1 cellular context compared by ENCODE assay signal in the genomic region with DNA sequence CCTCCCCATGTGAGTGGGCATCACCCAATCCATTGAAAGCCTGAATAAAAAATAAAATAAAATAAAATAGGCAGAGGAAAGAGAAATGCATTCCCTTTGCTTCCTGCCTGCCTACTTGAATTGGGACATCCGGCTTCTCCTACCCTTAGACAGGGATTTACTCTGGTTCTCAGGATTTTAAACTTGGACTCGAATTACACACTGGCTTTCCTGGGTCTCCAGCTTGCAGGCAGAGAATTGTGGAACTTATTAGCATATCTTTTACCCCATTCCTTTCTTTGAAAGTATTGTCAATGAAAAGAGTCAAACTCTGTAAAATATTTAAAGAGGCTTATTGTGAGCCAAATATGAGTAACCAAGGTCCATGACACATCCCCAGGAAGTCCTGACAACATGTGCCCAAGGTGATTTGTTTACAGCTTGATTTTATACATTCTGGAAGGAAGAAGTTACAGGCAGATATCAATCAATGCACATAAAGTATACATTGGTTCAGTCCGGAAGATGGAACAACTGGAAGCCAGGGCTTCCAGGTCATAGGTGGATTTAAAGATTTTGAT.
TF ChIP-seq lines count a peak whose summit lies in the region.

No MANE protein-coding gene starts in this region.

TF ChIP-seq in H1, 55 proteins besides CTCF, POLR2A, EP300 and RAD21:
- TF ChIP-seq CEBPB (IDR thresholded peaks at IDR 0.05; ENCODE audit: low read depth, low read length) (no peak), GTF2F1 (IDR thresholded peaks at IDR 0.05; ENCODE audit: borderline replicate concordance, low read depth, low read length) (no peak), CTBP2 (IDR thresholded peaks at IDR 0.05; ENCODE audit: borderline replicate concordance, insufficient read depth, insufficient read length, low read length) (no peak), BACH1 (IDR thresholded peaks at IDR 0.05; ENCODE audit: low read length) (no peak), SP2 (IDR thresholded peaks at IDR 0.05; ENCODE audit: low read length) (no peak), CHD1 (IDR thresholded peaks at IDR 0.05; ENCODE audit: low read depth, low read length) (no peak), SIX5 (IDR thresholded peaks at IDR 0.05; ENCODE audit: low read depth, low read length) (no peak), CBX5 (IDR thresholded peaks at IDR 0.05; ENCODE audit: low read depth, low read length) (no peak), SRF (IDR thresholded peaks at IDR 0.05; ENCODE audit: low read depth, low read length) (no peak)
- TF ChIP-seq, protein P1, sequence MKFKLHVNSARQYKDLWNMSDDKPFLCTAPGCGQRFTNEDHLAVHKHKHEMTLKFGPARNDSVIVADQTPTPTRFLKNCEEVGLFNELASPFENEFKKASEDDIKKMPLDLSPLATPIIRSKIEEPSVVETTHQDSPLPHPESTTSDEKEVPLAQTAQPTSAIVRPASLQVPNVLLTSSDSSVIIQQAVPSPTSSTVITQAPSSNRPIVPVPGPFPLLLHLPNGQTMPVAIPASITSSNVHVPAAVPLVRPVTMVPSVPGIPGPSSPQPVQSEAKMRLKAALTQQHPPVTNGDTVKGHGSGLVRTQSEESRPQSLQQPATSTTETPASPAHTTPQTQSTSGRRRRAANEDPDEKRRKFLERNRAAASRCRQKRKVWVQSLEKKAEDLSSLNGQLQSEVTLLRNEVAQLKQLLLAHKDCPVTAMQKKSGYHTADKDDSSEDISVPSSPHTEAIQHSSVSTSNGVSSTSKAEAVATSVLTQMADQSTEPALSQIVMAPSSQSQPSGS (IDR thresholded peaks at IDR 0.05; ENCODE audit: low read length): no peak
- TF ChIP-seq, protein P2, sequence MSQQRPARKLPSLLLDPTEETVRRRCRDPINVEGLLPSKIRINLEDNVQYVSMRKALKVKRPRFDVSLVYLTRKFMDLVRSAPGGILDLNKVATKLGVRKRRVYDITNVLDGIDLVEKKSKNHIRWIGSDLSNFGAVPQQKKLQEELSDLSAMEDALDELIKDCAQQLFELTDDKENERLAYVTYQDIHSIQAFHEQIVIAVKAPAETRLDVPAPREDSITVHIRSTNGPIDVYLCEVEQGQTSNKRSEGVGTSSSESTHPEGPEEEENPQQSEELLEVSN (IDR thresholded peaks at IDR 0.05): no peak
